15 cellular contexts compared by ENCODE assay signal in genomic region chr17:16075949-16076348, GRCh38.
DNase-seq lines count a peak whose midpoint lies in the region; ATAC-seq, FAIRE-seq and TF ChIP-seq lines count a peak whose summit lies in the region.
"Had no signal": no experiment of that assay in that cellular context is flagged by ENCODE, and none has a peak within 500 bp of the region (broad histone marks: within the 10 kb centered on the region; RNA-seq: fewer than 3 reads in every experiment).

No MANE protein-coding gene starts in this region.

- no peaks in the 10 kb centered on the region for H3K9me2 ChIP-seq in GM23338 (ENCODE audit: insufficient read depth)

- no peaks in the 10 kb centered on the region for H4K20me1 ChIP-seq in GM23338 (replicated peaks; ENCODE audit: insufficient read depth)

- FAIRE-seq in endometrium (lab: Jason Lieb, UNC), result peak; percentile 82

- H3K36me3 ChIP-seq in GM23338 (ENCODE audit: insufficient read depth), result peaks cover 41% of the 10 kb centered on the region
- peaks cover 0 to 60% of the 10 kb centered on the region in 2 donors for H3K36me3 ChIP-seq in vagina

- no peaks in the 10 kb centered on the region for H3K4me1 Mint-ChIP-seq in GM23338
- H3K4me1 Mint-ChIP-seq in activated T-helper 17 cell treated with anti-CD3 and anti-CD28 coated beads, Interleukin-2, amount 50 U/mL, for 72 hours, result no peaks in the 10 kb centered on the region

- no peak overlapping the region for H3K4me2 ChIP-seq in GM23338
- H3K4me2 ChIP-seq: BLaER1 had no signal

- H3K27me3 ChIP-seq in GM23338 (ENCODE audit: insufficient read depth) (no peaks in the 10 kb centered on the region), vagina (no peaks in the 10 kb centered on the region)
- H3K27me3 ChIP-seq: BLaER1 had no signal

- intact Hi-C loops in vagina (cut with DNase I), result no loop called here

- H3K79me2 ChIP-seq in GM23338 (replicated peaks; ENCODE audit: insufficient read depth), result no peaks in the 10 kb centered on the region

- H3K36me3 Mint-ChIP-seq in GM23338 (ENCODE audit: low read depth), result peaks cover 66% of the 10 kb centered on the region
- peaks cover 98% of the 10 kb centered on the region for H3K36me3 Mint-ChIP-seq in activated T-helper 17 cell treated with anti-CD3 and anti-CD28 coated beads, Interleukin-2, amount 50 U/mL, for 72 hours (ENCODE audit: low read depth)

- H3K9me3 ChIP-seq in vagina, result no peaks in the 10 kb centered on the region
- H3K9me3 ChIP-seq: BLaER1, Caco-2 had no signal

- no peak overlapping the region for H3K27ac Mint-ChIP-seq in GM23338
- peak overlapping the region; percentile 65 for H3K27ac Mint-ChIP-seq in activated T-helper 17 cell treated with anti-CD3 and anti-CD28 coated beads, Interleukin-2, amount 50 U/mL, for 72 hours

- no peaks in the 10 kb centered on the region for H3F3A ChIP-seq in GM23338 (replicated peaks; ENCODE audit: low read depth)

- H3K27ac ChIP-seq in GM23338 (ENCODE audit: low read depth) (0 out of 2 replicates have a peak overlapping the region, but pooled peaks have one; percentile 11), vagina (no peak overlapping the region)
- H3K27ac ChIP-seq: BLaER1 had no signal

- no peak overlapping the region for H2AFZ ChIP-seq in GM23338

- no peak overlapping the region for H3K4me3 ChIP-seq in GM23338
- no peak overlapping the region for H3K4me3 ChIP-seq in vagina
- H3K4me3 ChIP-seq: BLaER1 had no signal

- H3K4me3 Mint-ChIP-seq in GM23338, result no peak overlapping the region
- no peak overlapping the region for H3K4me3 Mint-ChIP-seq in activated T-helper 17 cell treated with anti-CD3 and anti-CD28 coated beads, Interleukin-2, amount 50 U/mL, for 72 hours
- H3K4me3 Mint-ChIP-seq: CD8-positive, alpha-beta memory T cell had no signal

- TF ChIP-seq POLR2A in vagina (IDR thresholded peaks at IDR 0.05), result no peak

- DNase-seq in GM23338 (ENCODE audit: low spot score) (no peak), amniotic stem cell (lab: John Stamatoyannopoulos, UW) (no peak), vagina (ENCODE audit: extremely low spot score in 2 of 2) (no peak), AG20443 (ENCODE audit: low spot score) (no peak)
- DNase-seq: AML-193; Caco-2; CD8-positive, alpha-beta memory T cell; DND-41; GF-D8; KG1 had no signal

- H3K27me3 Mint-ChIP-seq in GM23338 (ENCODE audit: insufficient read depth, low read depth, poor library complexity), result peaks cover 2% of the 10 kb centered on the region
- no peaks in the 10 kb centered on the region for H3K27me3 Mint-ChIP-seq in activated T-helper 17 cell treated with anti-CD3 and anti-CD28 coated beads, Interleukin-2, amount 50 U/mL, for 72 hours
- H3K27me3 Mint-ChIP-seq: CD8-positive, alpha-beta memory T cell had no signal

- H3K9me3 Mint-ChIP-seq in GM23338, result no peaks in the 10 kb centered on the region
- no peaks in the 10 kb centered on the region for H3K9me3 Mint-ChIP-seq in activated T-helper 17 cell treated with anti-CD3 and anti-CD28 coated beads, Interleukin-2, amount 50 U/mL, for 72 hours
- H3K9me3 Mint-ChIP-seq: CD8-positive, alpha-beta memory T cell had no signal

- TF ChIP-seq CTCF in GM23338 (conservative IDR thresholded peaks at IDR 0.05; ENCODE audit: low read depth in 2 of 2) (no peak), vagina (IDR thresholded peaks at IDR 0.05) (no peak)

- no peak for ATAC-seq in GM23338
- ATAC-seq in activated T-helper 17 cell treated with anti-CD3 and anti-CD28 coated beads, Interleukin-2, amount 50 U/mL, for 72 hours (replicated peaks), result no peak
- ATAC-seq in GM19463 (IDR thresholded peaks at IDR 0.05; ENCODE audit: unreplicated experiment), result no peak
- ATAC-seq: HCT116 had no signal

- H3K4me1 ChIP-seq in GM23338 (ENCODE audit: insufficient read depth), result no peaks in the 10 kb centered on the region
- H3K4me1 ChIP-seq in vagina, result no peaks in the 10 kb centered on the region
- H3K4me1 ChIP-seq: BLaER1, Caco-2 had no signal

TF ChIP-seq in GM23338, 12 proteins besides CTCF, POLR2A, EP300 and RAD21 (continues in another document):
- no peak for TF ChIP-seq JUNB (IDR thresholded peaks at IDR 0.05; ENCODE audit: unreplicated experiment)
- no peak for TF ChIP-seq ZNF462 (CRISPR knock-in tag; IDR thresholded peaks at IDR 0.05)
- no peak for TF ChIP-seq CREB1 (CRISPR knock-in tag; IDR thresholded peaks at IDR 0.05; ENCODE audit: low read depth)
- TF ChIP-seq ZNF331 (CRISPR knock-in tag; IDR thresholded peaks at IDR 0.05; ENCODE audit: low read depth), result no peak
- no peak for TF ChIP-seq STAT1 (IDR thresholded peaks at IDR 0.05; ENCODE audit: unreplicated experiment)
- no peak for TF ChIP-seq EZH2phosphoT487 (IDR thresholded peaks at IDR 0.05; ENCODE audit: unreplicated experiment)
